ENCODE assay signal across 17 cellular contexts in genomic region chr17:51005768-51006167, GRCh38.
DNase-seq lines count a peak whose midpoint lies in the region; ATAC-seq, FAIRE-seq and TF ChIP-seq lines count a peak whose summit lies in the region.
"Had no signal": no experiment of that assay in that cellular context is flagged by ENCODE, and none has a peak within 500 bp of the region (broad histone marks: within the 10 kb centered on the region; RNA-seq: fewer than 3 reads in every experiment).

No MANE protein-coding gene starts in this region.

- CTCF ChIA-PET in A549 (lab: Yijun Ruan, JAX) = interaction anchor here (0.8 to 11.7 kb wide), 6 partner anchors 50 to 223 kb away, joined by 3 to 202 read pairs (median 6); partner anchors contain the start of gene NME1
- CTCF ChIA-PET in RWPE1 (lab: Yijun Ruan, JAX) = interaction anchor here (0.5 kb wide), 1 partner anchor 43 kb away, joined by 3 read pairs; no protein-coding TSS in a partner anchor
- CTCF ChIA-PET in endothelial cell of umbilical vein (lab: Charles Lee) = interaction anchor here (1.2 to 9.6 kb wide), 6 partner anchors 8 to 147 kb away, joined by 3 to 140 read pairs (median 6); partner anchors contain the start of gene NME1

- no peak overlapping the region for H3K4me3 Mint-ChIP-seq in osteocyte (ENCODE audit: unreplicated experiment)

- H3K9me3 ChIP-seq in A549 = no peaks in the 10 kb centered on the region
- H3K9me3 ChIP-seq in endothelial cell of umbilical vein (replicated peaks; ENCODE audit: control insufficient read depth, insufficient read depth, low read length) = no peaks in the 10 kb centered on the region
- no peaks in the 10 kb centered on the region for H3K9me3 ChIP-seq in right atrium auricular region
- H3K9me3 ChIP-seq in left ventricle myocardium inferior (replicated peaks) = no peaks in the 10 kb centered on the region
- H3K9me3 ChIP-seq: SJSA1 had no signal

- no peak for FAIRE-seq in A549 (lab: Jason Lieb, UNC)
- no peak for FAIRE-seq in endothelial cell of umbilical vein (lab: Jason Lieb, UNC)
- FAIRE-seq: GM18507 had no signal

- no peaks in the 10 kb centered on the region for H3K79me2 ChIP-seq in endothelial cell of umbilical vein (ENCODE audit: control insufficient read depth, insufficient read depth, low read length)

- no TSS peak for BruUV-seq in endothelial cell of umbilical vein (replicated peaks; lab: Mats Ljungman, UMichigan)

- H3K36me3 Mint-ChIP-seq in osteocyte (ENCODE audit: unreplicated experiment) = peaks cover 25% of the 10 kb centered on the region

- no peak overlapping the region for H3K9ac ChIP-seq in endothelial cell of umbilical vein (replicated peaks; ENCODE audit: extremely low read depth, insufficient read depth, low read length)

- H3K4me1 Mint-ChIP-seq in osteocyte (ENCODE audit: unreplicated experiment) = peaks cover 6% of the 10 kb centered on the region

- H3K27ac ChIP-seq in A549 (no peak overlapping the region), RWPE1 (0 out of 2 replicates have a peak overlapping the region, but pooled peaks have one; percentile 2), endothelial cell of umbilical vein (ENCODE audit: insufficient read depth, low read depth, low read length) (no peak overlapping the region), right atrium auricular region (no peak overlapping the region), left ventricle myocardium inferior (replicated peaks) (no peak overlapping the region)
- H3K27ac ChIP-seq: C4-2B, SJSA1 had no signal

- no peak for ATAC-seq in A549

- peaks cover 2% of the 10 kb centered on the region for H3K9me1 ChIP-seq in endothelial cell of umbilical vein (replicated peaks; ENCODE audit: control insufficient read depth, extremely low read depth, insufficient read depth, low read length)

- peak overlapping the region; percentile 3 for H3K27ac Mint-ChIP-seq in osteocyte (ENCODE audit: unreplicated experiment)

- DNase-seq in A549 (ENCODE audit: low read depth in 1 of 2, low spot score in 1 of 2) (no peak), RWPE1 (ENCODE audit: low spot score) (no peak), endothelial cell of umbilical vein (ENCODE audit: low read depth, low spot score) (peak; percentile 62), osteocyte (ENCODE audit: extremely low spot score, unreplicated experiment) (no peak), right atrium auricular region (ENCODE audit: low spot score) (no peak), left ventricle myocardium inferior (no peak), NCI-H1092 treated with DMSO at 0.1 percent for 48 hours (lab: John Stamatoyannopoulos, UW) (no peak)
- no peak for DNase-seq in stimulated activated CD4-positive, alpha-beta T cell treated with anti-CD3 and anti-CD28 coated beads, Interleukin-12 subunit alpha, Interleukin-12 subunit beta, amount 100 ng/mL, for 4 hours
- DNase-seq: Calu3, GOT3, KG1, NCI-H1092, NCI-H1694 treated with DMSO at 0.1 percent for 48 hours, NCI-H446 had no signal

- peaks cover 2 to 7% of the 10 kb centered on the region in 2 experiments for H3K36me3 ChIP-seq in endothelial cell of umbilical vein (ENCODE audit: control insufficient read depth in 2 of 2, extremely low read depth in 1 of 2, insufficient read depth in 2 of 2, low read length in 2 of 2)
- peaks cover 48% of the 10 kb centered on the region for H3K36me3 ChIP-seq in right atrium auricular region
- H3K36me3 ChIP-seq in left ventricle myocardium inferior = peaks cover 71% of the 10 kb centered on the region

- POLR2A ChIA-PET in A549 (lab: Yijun Ruan, JAX) = no interaction called here
- POLR2A ChIA-PET in RWPE1 (lab: Yijun Ruan, JAX; ENCODE audit: low non-redundant PET) = interaction anchor here (0.6 kb wide), 1 partner anchor 12 kb away, joined by 3 read pairs; no protein-coding TSS in a partner anchor
- POLR2A ChIA-PET in endothelial cell of umbilical vein (lab: Charles Lee) = no interaction called here

- TF ChIP-seq POLR2A in A549 (IDR thresholded peaks at IDR 0.05; ENCODE audit: low read length) (peak; percentile 7; the same call in 1 of the 2 replicates), endothelial cell of umbilical vein (IDR thresholded peaks at IDR 0.05; ENCODE audit: low read depth, low read length) (no peak)

- H3K9me3 Mint-ChIP-seq in osteocyte (ENCODE audit: unreplicated experiment) = no peaks in the 10 kb centered on the region

- H3K27me3 Mint-ChIP-seq in osteocyte (ENCODE audit: unreplicated experiment) = no peaks in the 10 kb centered on the region

- H3K4me3 ChIP-seq in A549 (no peak overlapping the region), endothelial cell of umbilical vein (replicated peaks in 1 of 3; ENCODE audit: insufficient read depth in 1 of 3, low read depth in 1 of 3, low read length in 3 of 3) (no peak overlapping the region), right atrium auricular region (no peak overlapping the region), left ventricle myocardium inferior (no peak overlapping the region)
- H3K4me3 ChIP-seq: SJSA1 had no signal

- intact Hi-C loops in endothelial cell of umbilical vein (cut with micrococcal nuclease) (loop anchor here (10.0 kb wide), 1 partner anchor 529 kb away; no protein-coding TSS in a partner anchor), left ventricle myocardium inferior (cut with micrococcal nuclease) (no loop called here)

- no peaks in the 10 kb centered on the region for H4K20me1 ChIP-seq in endothelial cell of umbilical vein (replicated peaks; ENCODE audit: control insufficient read depth, extremely low read depth, insufficient read depth, low read length)

- dilution Hi-C loops in endothelial cell of umbilical vein (cut with MboI; ENCODE audit: extremely low pct_ligation_motif_present, low sequenced_read_pairs) = no loop called here

- no peaks in the 10 kb centered on the region for H3K27me3 ChIP-seq in endothelial cell of umbilical vein (ENCODE audit: control insufficient read depth in 2 of 2, insufficient read depth in 2 of 2, low read length in 2 of 2)
- H3K27me3 ChIP-seq in right atrium auricular region = no peaks in the 10 kb centered on the region
- no peaks in the 10 kb centered on the region for H3K27me3 ChIP-seq in left ventricle myocardium inferior (ENCODE audit: low read depth)
- H3K27me3 ChIP-seq: SJSA1 had no signal

- H3K4me1 ChIP-seq in A549 = no peaks in the 10 kb centered on the region
- peaks cover 5% of the 10 kb centered on the region for H3K4me1 ChIP-seq in endothelial cell of umbilical vein (ENCODE audit: control insufficient read depth, extremely low read depth, insufficient read depth, low read length)
- no peaks in the 10 kb centered on the region for H3K4me1 ChIP-seq in right atrium auricular region
- H3K4me1 ChIP-seq in left ventricle myocardium inferior = no peaks in the 10 kb centered on the region
- H3K4me1 ChIP-seq: SJSA1 had no signal

- H3K4me2 ChIP-seq in A549 = no peak overlapping the region
- H3K4me2 ChIP-seq in endothelial cell of umbilical vein (ENCODE audit: insufficient read depth, low read length) = no peak overlapping the region

- no peak for TF ChIP-seq RAD21 in A549 (conservative IDR thresholded peaks at IDR 0.05 in 1 of 2, IDR thresholded peaks at IDR 0.05 in 1 of 2)

- no peak for TF ChIP-seq EP300 in A549 (IDR thresholded peaks at IDR 0.05)

- H2AFZ ChIP-seq in endothelial cell of umbilical vein (ENCODE audit: low read depth, low read length) = no peak overlapping the region

- TF ChIP-seq CTCF in A549 (IDR thresholded peaks at IDR 0.05) (no peak), RWPE1 (conservative IDR thresholded peaks at IDR 0.05; ENCODE audit: low read depth) (no peak), endothelial cell of umbilical vein (IDR thresholded peaks at IDR 0.05; ENCODE audit: extremely low read depth in 1 of 2, insufficient read depth in 1 of 2, low read depth in 1 of 2, low read length in 2 of 2) (no peak), osteocyte (IDR thresholded peaks at IDR 0.05) (no peak), right atrium auricular region (IDR thresholded peaks at IDR 0.05) (no peak), left ventricle myocardium inferior (IDR thresholded peaks at IDR 0.05; ENCODE audit: borderline replicate concordance) (no peak)

- whole genome bisulfite sequencing in A549 (ENCODE audit: missing lambda C conversion rate) = 95% methylated on average over 2 of the region's 2 CpGs

TF ChIP-seq in A549, 52 proteins besides CTCF, POLR2A, EP300 and RAD21:
- TF ChIP-seq RCOR1 (IDR thresholded peaks at IDR 0.05; ENCODE audit: low read depth, low read length) = no peak
- TF ChIP-seq ZSCAN20 (CRISPR knock-in tag; IDR thresholded peaks at IDR 0.05) = no peak
- no peak for TF ChIP-seq TP53 (CRISPR knock-in tag; IDR thresholded peaks at IDR 0.05)
- no peak for TF ChIP-seq ESRRA (IDR thresholded peaks at IDR 0.05; ENCODE audit: borderline replicate concordance, low read length)
- no peak for TF ChIP-seq HEYL (CRISPR knock-in tag; IDR thresholded peaks at IDR 0.05)
- TF ChIP-seq NFE2L2 (conservative IDR thresholded peaks at IDR 0.05; ENCODE audit: low read length) = no peak

TF ChIP-seq in endothelial cell of umbilical vein, 7 proteins besides CTCF, POLR2A, EP300 and RAD21:
- no peak for TF ChIP-seq POLR2AphosphoS5 (IDR thresholded peaks at IDR 0.05; ENCODE audit: insufficient read depth, low read depth, low read length)
- TF ChIP-seq MAX (IDR thresholded peaks at IDR 0.05; ENCODE audit: insufficient read depth, insufficient read length) = no peak
- no peak for TF ChIP-seq JUN (IDR thresholded peaks at IDR 0.05; ENCODE audit: borderline replicate concordance, insufficient read depth, insufficient read length, low read depth)
- no peak for TF ChIP-seq MYC (IDR thresholded peaks at IDR 0.05; ENCODE audit: low read depth, low read length)
- no peak for TF ChIP-seq GATA2 (IDR thresholded peaks at IDR 0.05; ENCODE audit: insufficient read depth, insufficient read length, low read depth, low read length)
- TF ChIP-seq EZH2 (IDR thresholded peaks at IDR 0.05; ENCODE audit: borderline replicate concordance, low read depth, low read length, severe bottlenecking) = no peak
- TF ChIP-seq FOS (IDR thresholded peaks at IDR 0.05; ENCODE audit: borderline replicate concordance, insufficient read depth, low read length) = no peak
TF ChIP-seq in endothelial cell of umbilical vein: peak in this region for 0.
